1 cellular context compared by ENCODE assay signal in the genomic region with DNA sequence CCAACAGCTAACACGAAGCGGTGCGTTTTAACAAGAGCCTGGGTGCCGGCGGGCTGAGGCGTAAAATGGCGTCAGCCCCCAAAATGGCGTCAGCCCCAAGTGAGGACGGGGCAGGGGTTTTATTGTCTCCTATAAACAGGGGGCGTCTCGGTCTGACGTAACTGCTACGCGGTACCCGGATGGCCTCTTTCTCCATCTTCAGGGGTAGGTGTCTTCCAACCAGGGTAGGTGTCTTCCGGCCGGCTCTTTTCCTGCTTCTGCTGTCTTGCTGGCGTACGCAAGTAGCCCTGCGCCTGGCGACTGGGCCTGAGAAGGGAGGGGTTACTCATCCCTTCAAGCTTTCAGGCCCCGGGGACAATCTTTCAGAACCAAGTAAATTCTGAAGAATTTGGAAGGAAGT.
TF ChIP-seq lines count a peak whose summit lies in the region.

No MANE protein-coding gene starts in this region.

TF ChIP-seq in H1, 55 proteins besides CTCF, POLR2A, EP300 and RAD21:
- no peak for TF ChIP-seq TBP (IDR thresholded peaks at IDR 0.05; ENCODE audit: low read depth, low read length)
- TF ChIP-seq YY1 (IDR thresholded peaks at IDR 0.05; ENCODE audit: low read depth, low read length) = peak; percentile 87
